Comparison of ENCODE assay signal across 8 cellular contexts in the genomic region with DNA sequence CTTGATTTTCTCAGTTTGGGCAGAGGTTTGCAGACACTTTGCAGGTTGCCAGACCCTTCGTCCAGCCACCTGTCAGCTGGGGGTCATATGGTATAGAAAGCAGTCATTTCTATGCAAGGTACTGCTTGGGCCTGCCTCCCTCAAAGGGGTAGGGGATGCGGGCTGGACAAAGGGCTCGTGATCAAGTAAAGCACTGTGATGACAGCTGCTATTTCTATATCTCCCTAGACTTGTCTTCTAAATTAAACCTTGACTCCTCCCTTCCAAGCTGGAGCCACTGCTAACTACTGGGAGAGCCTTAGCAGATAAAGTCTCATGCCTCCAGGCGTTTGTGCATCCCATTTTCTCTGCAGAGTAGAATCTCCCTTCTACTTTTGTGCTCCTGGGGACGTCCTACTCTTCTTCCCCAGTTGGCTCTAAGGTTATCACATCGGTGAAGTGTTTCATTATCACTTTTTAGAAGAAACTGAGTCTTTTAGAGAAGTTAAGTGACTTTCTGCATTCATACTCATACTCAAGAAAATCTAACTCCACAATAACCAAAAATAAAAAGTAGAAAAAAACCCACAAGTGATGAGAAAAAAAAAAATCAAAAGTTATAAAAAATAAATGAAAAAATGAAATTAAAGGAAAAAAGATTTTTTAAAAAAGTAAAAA. TPM values are rescaled to one million over a fixed set of nuclear protein-coding genes. Genes with fewer than 3 reads are reported as not detected.
DNase-seq lines count a peak whose midpoint lies in the region; FAIRE-seq and TF ChIP-seq lines count a peak whose summit lies in the region.

No MANE protein-coding gene starts in this region.

- H3K9ac ChIP-seq in iPS-20b (ENCODE audit: low read depth, low read length) (peak overlapping the region; percentile 79), subcutaneous abdominal adipose tissue (ENCODE audit: low read length in 5 of 5) (peak overlapping the region in 3 of 5 donors; percentile 46 to 76 (median 74))

- CTCF ChIA-PET in activated CD4-positive, alpha-beta memory T cell treated with anti-CD3 and anti-CD28 coated beads for 36 hours (lab: Charles Lee): interaction anchor here (0.6 to 7.6 kb wide), 14 partner anchors 12 to 390 kb away, joined by 3 to 50 read pairs (median 7); partner anchors contain the start of genes PECR, RPL37A and TMEM169

- H3K27me3 ChIP-seq in iPS-20b (ENCODE audit: insufficient read depth, low read length): no peaks in the 10 kb centered on the region
- H3K27me3 ChIP-seq in subcutaneous abdominal adipose tissue (ENCODE audit: control insufficient read depth in 5 of 5, insufficient read depth in 4 of 5, low read length in 5 of 5): no peaks in the 10 kb centered on the region

- peaks cover 39% of the 10 kb centered on the region for H3K36me3 ChIP-seq in iPS-20b (ENCODE audit: insufficient read depth, low read depth, low read length)
- H3K36me3 ChIP-seq in subcutaneous abdominal adipose tissue (ENCODE audit: control insufficient read depth in 5 of 5, insufficient read depth in 5 of 5, low read length in 5 of 5): peaks cover 11 to 24% (median 22%) of the 10 kb centered on the region in 5 donors

- intact Hi-C loops in activated CD4-positive, alpha-beta memory T cell treated with anti-CD3 and anti-CD28 coated beads for 36 hours (cut with micrococcal nuclease): no loop called here

- FAIRE-seq in H54 (lab: Jason Lieb, UNC): no peak

- peak overlapping the region; percentile 100 for H3K4me3 Mint-ChIP-seq in T-helper 2 cell treated with Interferon-gamma antibody and Interleukin-4, amounts not matched to agents 5 μg/mL and 100 μg/mL, for 36 hours
- peak overlapping the region; percentile 100 for H3K4me3 Mint-ChIP-seq in activated CD4-positive, alpha-beta memory T cell treated with anti-CD3 and anti-CD28 coated beads for 36 hours

- H3K9me3 ChIP-seq in iPS-20b (ENCODE audit: insufficient read depth, low read depth, low read length) (no peaks in the 10 kb centered on the region), subcutaneous abdominal adipose tissue (ENCODE audit: control insufficient read depth in 5 of 5, low read length in 5 of 5) (no peaks in the 10 kb centered on the region)

- H3K4me1 Mint-ChIP-seq in T-helper 2 cell treated with Interferon-gamma antibody and Interleukin-4, amounts not matched to agents 5 μg/mL and 100 μg/mL, for 36 hours (ENCODE audit: low read depth): peaks cover 38% of the 10 kb centered on the region
- H3K4me1 Mint-ChIP-seq in activated CD4-positive, alpha-beta memory T cell treated with anti-CD3 and anti-CD28 coated beads for 36 hours (ENCODE audit: low read depth): peaks cover 43% of the 10 kb centered on the region

- peaks cover 36% of the 10 kb centered on the region for H3K36me3 Mint-ChIP-seq in T-helper 2 cell treated with Interferon-gamma antibody and Interleukin-4, amounts not matched to agents 5 μg/mL and 100 μg/mL, for 36 hours (ENCODE audit: low read depth)
- peaks cover 40% of the 10 kb centered on the region for H3K36me3 Mint-ChIP-seq in activated CD4-positive, alpha-beta memory T cell treated with anti-CD3 and anti-CD28 coated beads for 36 hours

- H3K4me1 ChIP-seq in iPS-20b (ENCODE audit: insufficient read depth, low read length) (peaks cover 11% of the 10 kb centered on the region; the same call in 1 of the 2 replicates), subcutaneous abdominal adipose tissue (ENCODE audit: control insufficient read depth in 5 of 5, insufficient read depth in 5 of 5, low read length in 5 of 5) (peaks cover 2 to 30% (median 22%) of the 10 kb centered on the region in 5 donors)

- no peak for TF ChIP-seq POLR2A in H54 (IDR thresholded peaks at IDR 0.05; ENCODE audit: low read depth, low read length)

- DNase-seq in T-helper 2 cell treated with Interferon-gamma antibody and Interleukin-4, amounts not matched to agents 5 μg/mL and 100 μg/mL, for 36 hours (ENCODE audit: low spot score): no peak
- DNase-seq in T-helper 2 cell (no peak), medulla oblongata (ENCODE audit: extremely low spot score) (no peak), H54 (ENCODE audit: insufficient read length, low spot score) (no peak), NCI-H2171 treated with DMSO at 0.1 percent for 48 hours (lab: John Stamatoyannopoulos, UW) (no peak)
- DNase-seq in activated CD4-positive, alpha-beta memory T cell treated with anti-CD3 and anti-CD28 coated beads for 36 hours: no peak

- peak overlapping the region; percentile 98 for H3K27ac Mint-ChIP-seq in T-helper 2 cell treated with Interferon-gamma antibody and Interleukin-4, amounts not matched to agents 5 μg/mL and 100 μg/mL, for 36 hours
- peak overlapping the region; percentile 100 for H3K27ac Mint-ChIP-seq in activated CD4-positive, alpha-beta memory T cell treated with anti-CD3 and anti-CD28 coated beads for 36 hours

- no peaks in the 10 kb centered on the region for H3K9me3 Mint-ChIP-seq in T-helper 2 cell treated with Interferon-gamma antibody and Interleukin-4, amounts not matched to agents 5 μg/mL and 100 μg/mL, for 36 hours
- H3K9me3 Mint-ChIP-seq in activated CD4-positive, alpha-beta memory T cell treated with anti-CD3 and anti-CD28 coated beads for 36 hours: no peaks in the 10 kb centered on the region

- POLR2A ChIA-PET in activated CD4-positive, alpha-beta memory T cell treated with anti-CD3 and anti-CD28 coated beads for 36 hours (lab: Charles Lee): interaction anchor here (0.7 to 2.7 kb wide), 9 partner anchors 9 to 389 kb away, joined by 3 to 9 read pairs (median 4); partner anchors contain the start of genes PECR and TMEM169

- H3K27me3 Mint-ChIP-seq in T-helper 2 cell treated with Interferon-gamma antibody and Interleukin-4, amounts not matched to agents 5 μg/mL and 100 μg/mL, for 36 hours (ENCODE audit: low read depth): peaks cover 2% of the 10 kb centered on the region
- peaks cover 2% of the 10 kb centered on the region for H3K27me3 Mint-ChIP-seq in activated CD4-positive, alpha-beta memory T cell treated with anti-CD3 and anti-CD28 coated beads for 36 hours

- H3K27ac ChIP-seq in iPS-20b (ENCODE audit: low read length) (peak overlapping the region; percentile 57), subcutaneous abdominal adipose tissue (ENCODE audit: low read depth, low read length) (no peak overlapping the region)

- H3K4me3 ChIP-seq in iPS-20b (ENCODE audit: low read length): peak overlapping the region; percentile 57
- peak overlapping the region in 4 of 5 donors; percentile 48 to 98 (median 97) for H3K4me3 ChIP-seq in subcutaneous abdominal adipose tissue (ENCODE audit: low read depth in 1 of 5, low read length in 5 of 5)

RNA-seq across cellular contexts. Expression of gene XRCC5, which starts 0.7 kb away (rescaled TPM):
- 100 to 1,000 TPM; 510 to 515 TPM for total RNA-seq in activated CD4-positive, alpha-beta memory T cell treated with anti-CD3 and anti-CD28 coated beads for 36 hours

RNA-seq across cellular contexts. Expression of gene TMEM169, which starts 26.7 kb away (rescaled TPM):
- total RNA-seq in activated CD4-positive, alpha-beta memory T cell treated with anti-CD3 and anti-CD28 coated beads for 36 hours: 1 to 10 TPM; 2.0 to 2.7 TPM

RNA-seq across cellular contexts. Expression of gene PECR, which starts 26.8 kb away (rescaled TPM):
- total RNA-seq in activated CD4-positive, alpha-beta memory T cell treated with anti-CD3 and anti-CD28 coated beads for 36 hours: 10 to 100 TPM; 23.3 to 27.6 TPM
